1 cellular context compared by ENCODE assay signal in the genomic region with DNA sequence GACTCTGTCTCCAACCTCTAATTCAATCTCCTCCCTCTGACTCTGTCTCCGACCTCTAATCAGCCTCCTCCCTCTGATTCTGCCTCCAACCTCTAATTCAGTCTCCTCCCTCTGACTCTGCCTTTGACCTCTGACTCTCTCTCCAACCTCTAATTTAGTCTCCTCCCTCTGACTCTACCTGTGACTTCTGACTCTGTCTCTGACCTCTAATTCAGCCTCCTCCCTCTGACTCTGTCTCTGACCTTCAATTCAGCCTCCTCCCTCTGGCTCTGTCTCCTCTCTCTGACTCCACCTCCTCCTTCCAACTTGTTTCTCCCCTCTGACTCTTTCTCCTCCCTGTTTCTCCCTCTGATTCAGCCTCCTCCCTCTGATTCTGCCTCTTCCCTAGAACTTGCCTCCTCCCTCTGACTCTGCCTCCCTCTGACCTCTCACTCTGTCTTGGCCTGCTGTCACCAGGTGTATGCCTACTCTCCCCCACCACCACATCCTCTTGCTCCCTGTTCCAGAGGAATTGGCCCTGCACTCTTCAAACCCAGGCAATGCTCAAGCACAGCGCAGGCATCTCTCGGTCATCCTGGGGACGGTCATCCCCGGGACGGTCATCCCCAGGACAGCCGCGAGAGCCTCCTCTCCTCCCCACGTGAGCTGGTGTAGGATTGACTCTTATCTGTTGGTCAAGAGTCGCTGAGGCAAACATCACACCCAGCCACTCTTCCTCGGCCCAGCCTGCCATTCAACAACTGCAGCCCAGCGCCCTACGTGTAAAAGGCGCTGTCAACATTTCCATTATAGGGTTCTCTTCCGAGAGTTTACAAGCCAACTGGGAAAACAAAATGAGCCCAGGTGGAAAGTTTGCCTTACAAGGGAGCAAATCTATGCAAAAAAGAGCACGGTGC.
TF ChIP-seq lines count a peak whose summit lies in the region.

No MANE protein-coding gene starts in this region.

TF ChIP-seq in HepG2, 621 proteins besides CTCF, POLR2A, EP300 and RAD21 (continued from another document):
- TF ChIP-seq JUNB (CRISPR knock-in tag; IDR thresholded peaks at IDR 0.05; ENCODE audit: borderline replicate concordance) = 0 out of 2 replicates have a peak, but pooled peaks have one; percentile 12
- TF ChIP-seq ZNF329 (CRISPR knock-in tag; IDR thresholded peaks at IDR 0.05; ENCODE audit: low read depth) = no peak
- TF ChIP-seq, protein P1, sequence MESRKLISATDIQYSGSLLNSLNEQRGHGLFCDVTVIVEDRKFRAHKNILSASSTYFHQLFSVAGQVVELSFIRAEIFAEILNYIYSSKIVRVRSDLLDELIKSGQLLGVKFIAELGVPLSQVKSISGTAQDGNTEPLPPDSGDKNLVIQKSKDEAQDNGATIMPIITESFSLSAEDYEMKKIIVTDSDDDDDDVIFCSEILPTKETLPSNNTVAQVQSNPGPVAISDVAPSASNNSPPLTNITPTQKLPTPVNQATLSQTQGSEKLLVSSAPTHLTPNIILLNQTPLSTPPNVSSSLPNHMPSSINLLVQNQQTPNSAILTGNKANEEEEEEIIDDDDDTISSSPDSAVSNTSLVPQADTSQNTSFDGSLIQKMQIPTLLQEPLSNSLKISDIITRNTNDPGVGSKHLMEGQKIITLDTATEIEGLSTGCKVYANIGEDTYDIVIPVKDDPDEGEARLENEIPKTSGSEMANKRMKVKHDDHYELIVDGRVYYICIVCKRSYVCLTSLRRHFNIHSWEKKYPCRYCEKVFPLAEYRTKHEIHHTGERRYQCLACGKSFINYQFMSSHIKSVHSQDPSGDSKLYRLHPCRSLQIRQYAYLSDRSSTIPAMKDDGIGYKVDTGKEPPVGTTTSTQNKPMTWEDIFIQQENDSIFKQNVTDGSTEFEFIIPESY (CRISPR knock-in tag; IDR thresholded peaks at IDR 0.05) = peak; percentile 72
- TF ChIP-seq ZNF510 (CRISPR knock-in tag; IDR thresholded peaks at IDR 0.05; ENCODE audit: low read depth) = no peak
- peak; percentile 84 for TF ChIP-seq ZNF263 (CRISPR knock-in tag; IDR thresholded peaks at IDR 0.05)
- no peak for TF ChIP-seq ZNF224 (CRISPR knock-in tag; IDR thresholded peaks at IDR 0.05)
- no peak for TF ChIP-seq ZNF230 (CRISPR knock-in tag; IDR thresholded peaks at IDR 0.05)
- TF ChIP-seq CEBPB (IDR thresholded peaks at IDR 0.05; ENCODE audit: borderline replicate concordance, low read depth, low read length) = no peak
- TF ChIP-seq NPAS2 (CRISPR knock-in tag; IDR thresholded peaks at IDR 0.05; ENCODE audit: borderline replicate concordance) = no peak
- TF ChIP-seq ZNF703 (CRISPR knock-in tag; IDR thresholded peaks at IDR 0.05; ENCODE audit: borderline replicate concordance) = no peak
